ENCODE assay signal across 22 cellular contexts in the genomic region with DNA sequence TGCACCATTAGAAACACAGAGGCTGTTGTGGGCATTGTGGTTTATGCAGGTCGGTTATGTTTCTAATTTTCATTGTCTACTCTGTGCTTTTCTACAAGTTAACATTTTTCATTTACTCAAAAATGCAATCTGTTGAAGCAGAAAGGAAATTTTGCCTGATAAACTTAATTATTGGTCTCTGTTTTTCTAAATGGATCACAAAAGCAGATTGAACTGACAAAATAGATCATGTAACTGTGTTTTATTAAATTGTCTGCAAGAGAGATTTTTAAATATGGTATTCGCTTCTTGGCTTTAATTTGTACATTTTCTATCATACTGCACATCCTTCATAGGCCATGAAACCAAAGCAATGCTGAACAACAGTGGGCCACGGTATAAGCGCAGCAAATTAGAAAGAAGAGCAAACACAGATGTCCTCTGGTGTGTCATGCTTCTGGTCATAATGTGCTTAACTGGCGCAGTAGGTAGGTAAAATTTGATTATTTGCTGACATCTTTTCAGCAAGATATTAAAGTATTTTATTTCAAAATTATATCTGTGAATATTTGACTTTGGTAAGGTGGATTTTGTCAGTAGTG. TPM values are rescaled to one million over a fixed set of nuclear protein-coding genes. Genes with fewer than 3 reads are reported as not detected.
DNase-seq lines count a peak whose midpoint lies in the region; ATAC-seq and TF ChIP-seq lines count a peak whose summit lies in the region.
"Had no signal": no experiment of that assay in that cellular context is flagged by ENCODE, and none has a peak within 500 bp of the region (broad histone marks: within the 10 kb centered on the region; RNA-seq: fewer than 3 reads in every experiment).

No MANE protein-coding gene starts in this region.

- H3K4me3 ChIP-seq in DND-41 (ENCODE audit: low read depth in 1 of 2, low read length in 2 of 2) (no peak overlapping the region), SK-N-SH (ENCODE audit: low read depth in 2 of 2, low read length in 1 of 2) (no peak overlapping the region)
- H3K4me3 ChIP-seq: A549, BLaER1 had no signal

- no peaks in the 10 kb centered on the region for H3K27me3 Mint-ChIP-seq in activated CD8-positive, alpha-beta memory T cell treated with anti-CD3 and anti-CD28 coated beads, Interleukin-2, amount 10 ng/mL, durations not matched to agents 7 days and 5 days
- H3K27me3 Mint-ChIP-seq in immature natural killer cell (ENCODE audit: low read depth in 3 of 3): peaks cover 2 to 7% (median 2%) of the 10 kb centered on the region in 3 donors
- H3K27me3 Mint-ChIP-seq: IgD-negative memory B cell had no signal

- H4K20me1 ChIP-seq in DND-41 (ENCODE audit: insufficient read depth, low read length) (no peaks in the 10 kb centered on the region), SK-N-SH (ENCODE audit: insufficient read depth) (no peaks in the 10 kb centered on the region)

- peak in 1 of 2 experiments; percentile 77; a peak in 2 of 4 replicates for TF ChIP-seq EP300 in SK-N-SH (IDR thresholded peaks at IDR 0.05; ENCODE audit: borderline replicate concordance in 1 of 2, low read depth in 1 of 2, low read length in 1 of 2)

- H3K27ac ChIP-seq in DND-41 (ENCODE audit: low read length) (peak overlapping the region; percentile 90), SK-N-SH (ENCODE audit: low read depth in 2 of 2, low read length in 1 of 2) (peak overlapping the region in 1 of 2 experiments; percentile 91; a peak in 2 of 4 replicates)
- H3K27ac ChIP-seq: 22Rv1, A549, BLaER1 had no signal

- H3K9ac ChIP-seq in DND-41 (ENCODE audit: low read depth, low read length): no peak overlapping the region
- no peak overlapping the region for H3K9ac ChIP-seq in SK-N-SH
- H3K9ac ChIP-seq: BLaER1 had no signal

- no peaks in the 10 kb centered on the region for H3K27me3 ChIP-seq in DND-41 (ENCODE audit: insufficient read depth, low read length, poor library complexity)
- H3K27me3 ChIP-seq in SK-N-SH (ENCODE audit: insufficient read depth): no peaks in the 10 kb centered on the region
- H3K27me3 ChIP-seq: BLaER1 had no signal

- 48% methylated on average over 5 of the region's 5 CpGs for WGBS in SK-N-SH (ENCODE audit: low lambda C conversion rate)

- H3K9me3 ChIP-seq in DND-41 (ENCODE audit: insufficient read depth, low read length, severe bottlenecking) (no peaks in the 10 kb centered on the region), SK-N-SH (no peaks in the 10 kb centered on the region)
- H3K9me3 ChIP-seq: A549 had no signal

- H3K4me1 Mint-ChIP-seq in activated CD8-positive, alpha-beta memory T cell treated with anti-CD3 and anti-CD28 coated beads, Interleukin-2, amount 10 ng/mL, durations not matched to agents 7 days and 5 days: peaks cover 60% of the 10 kb centered on the region
- peaks cover 66 to 73% of the 10 kb centered on the region in 2 donors for H3K4me1 Mint-ChIP-seq in immature natural killer cell

- H3K9me3 Mint-ChIP-seq in activated CD8-positive, alpha-beta memory T cell treated with anti-CD3 and anti-CD28 coated beads, Interleukin-2, amount 10 ng/mL, durations not matched to agents 7 days and 5 days (ENCODE audit: low read depth): peaks cover 5% of the 10 kb centered on the region
- H3K9me3 Mint-ChIP-seq in immature natural killer cell: peaks cover 0 to 1% (median 0%) of the 10 kb centered on the region in 6 donors
- H3K9me3 Mint-ChIP-seq: CD8-positive, alpha-beta T cell had no signal

- POLR2A ChIA-PET in SK-N-SH (lab: Yijun Ruan, JAX): no interaction called here

- H3K4me1 ChIP-seq in DND-41 (ENCODE audit: insufficient read depth, low read length) (peaks cover 57% of the 10 kb centered on the region), SK-N-SH (ENCODE audit: control insufficient read depth in 1 of 2, insufficient read depth in 2 of 2, low read depth in 1 of 2, low read length in 1 of 2) (peaks cover 13 to 20% of the 10 kb centered on the region in 2 experiments; a peak in 3 of 4 replicates)

- no peak for ATAC-seq in activated CD8-positive, alpha-beta memory T cell treated with anti-CD3 and anti-CD28 coated beads, Interleukin-2, amount 10 ng/mL, durations not matched to agents 7 days and 5 days
- ATAC-seq in DND-41 (ENCODE audit: insufficient read depth, low read depth): no peak
- ATAC-seq in HG02981 (IDR thresholded peaks at IDR 0.05; ENCODE audit: unreplicated experiment): no peak
- ATAC-seq: A549; CD8-positive, alpha-beta T cell; HCT116 had no signal

- no peak for DNase-seq in activated CD8-positive, alpha-beta memory T cell treated with anti-CD3 and anti-CD28 coated beads, Interleukin-2, amount 10 ng/mL, durations not matched to agents 7 days and 5 days
- no peak for DNase-seq in activated CD8-positive, alpha-beta memory T cell treated with anti-CD3 and anti-CD28 coated beads, Interleukin-2, amount 50 U/mL, for 4 hours
- peak; percentile 33 for DNase-seq in DND-41
- peak; percentile 39 for DNase-seq in SK-N-SH
- peak; percentile 12 to 30 (median 26) for DNase-seq in immature natural killer cell
- DNase-seq in effector CD4-positive, alpha-beta T cell: no peak
- no peak for DNase-seq in hypothalamus (lab: John Stamatoyannopoulos, UW)
- DNase-seq: AML-193; CD8-positive, alpha-beta T cell; COR-L47; DMS 273 treated with DMSO at 0.1 percent for 48 hours; DMS53; GOT3; H7; HFFc6 had no signal

- no peaks in the 10 kb centered on the region for H3K9me2 ChIP-seq in SK-N-SH

- H2AFZ ChIP-seq in DND-41 (ENCODE audit: low read depth, low read length): no peak overlapping the region
- no peak overlapping the region for H2AFZ ChIP-seq in SK-N-SH (ENCODE audit: low read depth)

- H3K36me3 Mint-ChIP-seq in activated CD8-positive, alpha-beta memory T cell treated with anti-CD3 and anti-CD28 coated beads, Interleukin-2, amount 10 ng/mL, durations not matched to agents 7 days and 5 days: peaks cover 45% of the 10 kb centered on the region
- peaks cover 9 to 40% (median 17%) of the 10 kb centered on the region in 3 donors for H3K36me3 Mint-ChIP-seq in immature natural killer cell

- H3K4me3 Mint-ChIP-seq in activated CD8-positive, alpha-beta memory T cell treated with anti-CD3 and anti-CD28 coated beads, Interleukin-2, amount 10 ng/mL, durations not matched to agents 7 days and 5 days: no peak overlapping the region
- peak overlapping the region; percentile 54 to 82 (median 69) for H3K4me3 Mint-ChIP-seq in immature natural killer cell
- H3K4me3 Mint-ChIP-seq: CD14-positive monocyte; CD8-positive, alpha-beta T cell; HFFc6; IgD-negative memory B cell had no signal

- H3K4me2 ChIP-seq in DND-41 (ENCODE audit: insufficient read depth, low read length) (no peak overlapping the region), SK-N-SH (no peak overlapping the region)
- H3K4me2 ChIP-seq: A549, BLaER1 had no signal

- H3K27ac Mint-ChIP-seq in activated CD8-positive, alpha-beta memory T cell treated with anti-CD3 and anti-CD28 coated beads, Interleukin-2, amount 10 ng/mL, durations not matched to agents 7 days and 5 days: peak overlapping the region; percentile 66
- H3K27ac Mint-ChIP-seq in immature natural killer cell: peak overlapping the region; percentile 55 to 93 (median 80)
- H3K27ac Mint-ChIP-seq: CD8-positive, alpha-beta T cell; HFFc6; IgD-negative memory B cell had no signal

- peaks cover 58% of the 10 kb centered on the region for H3K36me3 ChIP-seq in DND-41 (ENCODE audit: insufficient read depth, low read length)
- peaks cover 15 to 33% of the 10 kb centered on the region in 2 experiments for H3K36me3 ChIP-seq in SK-N-SH (replicated peaks in 1 of 2; ENCODE audit: control insufficient read depth in 1 of 2, insufficient read depth in 2 of 2, low read length in 1 of 2)
- H3K36me3 ChIP-seq: BLaER1 had no signal

- TF ChIP-seq RAD21 in SK-N-SH (IDR thresholded peaks at IDR 0.05; ENCODE audit: low read length): no peak

- peaks cover 12% of the 10 kb centered on the region; the same call in 1 of the 2 replicates for H3K79me2 ChIP-seq in DND-41 (ENCODE audit: insufficient read depth, low read length)
- H3K79me2 ChIP-seq in SK-N-SH (ENCODE audit: insufficient read depth): no peaks in the 10 kb centered on the region

- TF ChIP-seq CTCF in DND-41 (IDR thresholded peaks at IDR 0.05; ENCODE audit: borderline replicate concordance, extremely low read depth, low read length, poor library complexity, severe bottlenecking) (no peak), SK-N-SH (IDR thresholded peaks at IDR 0.05) (no peak)

- H3F3A ChIP-seq in SK-N-SH (replicated peaks; ENCODE audit: insufficient read depth): peaks cover 14% of the 10 kb centered on the region

- CTCF ChIA-PET in activated CD8-positive, alpha-beta memory T cell treated with anti-CD3 and anti-CD28 coated beads, Interleukin-2, amount 10 ng/mL, durations not matched to agents 7 days and 5 days (lab: Charles Lee): no interaction called here
- CTCF ChIA-PET in SK-N-SH (lab: Yijun Ruan, JAX): no interaction called here

TF ChIP-seq in SK-N-SH, 30 proteins besides CTCF, POLR2A, EP300 and RAD21:
- TF ChIP-seq ELF1 (IDR thresholded peaks at IDR 0.05) (no peak), RFX5 (IDR thresholded peaks at IDR 0.05; ENCODE audit: low read length) (no peak), MXI1 (IDR thresholded peaks at IDR 0.05; ENCODE audit: low read depth, low read length) (peak; percentile 32; the same call in 1 of the 2 replicates), RCOR1 (IDR thresholded peaks at IDR 0.05; ENCODE audit: low read length) (peak; percentile 87), GATA2 (CRISPR knock-in tag; IDR thresholded peaks at IDR 0.05) (peak; percentile 78), FOSL2 (IDR thresholded peaks at IDR 0.05; ENCODE audit: borderline replicate concordance, low read depth) (no peak), TCF12 (IDR thresholded peaks at IDR 0.05) (peak; percentile 29; the same call in 1 of the 2 replicates), CHD2 (IDR thresholded peaks at IDR 0.05; ENCODE audit: low read length, partially characterized antibody) (peak; percentile 40), POLR2AphosphoS5 (IDR thresholded peaks at IDR 0.05; ENCODE audit: low read depth, low read length) (peak; percentile 22; the same call in 1 of the 2 replicates)

RNA-seq across cellular contexts. Expression of gene ATP10D, which starts 50.6 kb away (rescaled TPM):
- total RNA-seq in activated CD8-positive, alpha-beta memory T cell treated with anti-CD3 and anti-CD28 coated beads, Interleukin-2, amount 10 ng/mL, durations not matched to agents 7 days and 5 days: 10 to 100 TPM; 18.9 to 25.9 TPM
- polyA plus RNA-seq in SK-N-SH (2012; rRNA removed): 7.9 and 12.6 TPM in 2 replicates
- 8.7 and 9.8 TPM in 2 replicates for polyA plus RNA-seq in SK-N-SH (2012; cell fraction: cytosol; rRNA removed)
- polyA plus RNA-seq in SK-N-SH (2012; cell fraction: nucleus; rRNA removed): 8.2 and 15.7 TPM in 2 replicates
- polyA plus RNA-seq in immature natural killer cell: 10 to 100 TPM; 13.5 to 23.9 (median 16.8) TPM

Comparison
In these comparisons a context has a peak if more than half of its experiments do, and no peak if none do; other contexts are left out.
1. DNase-seq: peak in DND-41 (single experiment), SK-N-SH (single experiment) and immature natural killer cell (3 of 3); none in activated CD8-positive, alpha-beta memory T cell treated with anti-CD3 and anti-CD28 coated beads, Interleukin-2, amount 10 ng/mL, durations not matched to agents 7 days and 5 days (single experiment), activated CD8-positive, alpha-beta memory T cell treated with anti-CD3 and anti-CD28 coated beads, Interleukin-2, amount 50 U/mL, for 4 hours (single experiment), effector CD4-positive, alpha-beta T cell (single experiment) and hypothalamus (0 of 51).